In the genomic region with DNA sequence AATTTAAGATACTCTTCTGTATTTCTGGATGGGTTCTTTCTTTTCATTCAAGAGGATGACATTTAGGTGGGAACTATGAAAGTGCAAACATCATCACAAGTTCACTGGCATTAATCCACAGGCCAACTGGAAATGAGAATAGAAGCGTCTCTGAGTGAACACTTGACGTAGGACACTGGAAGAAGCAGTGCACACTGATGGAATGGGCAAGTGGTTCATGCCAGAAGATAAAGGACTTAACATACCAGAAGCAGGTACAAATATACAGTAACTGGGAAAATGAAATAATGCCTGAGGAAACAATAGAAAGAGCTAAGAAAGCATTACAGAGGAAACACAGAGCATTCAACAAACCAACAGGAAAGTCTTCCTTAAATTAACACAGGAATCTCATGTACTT, we compare ENCODE assay signal across 23 cellular contexts.
DNase-seq lines count a peak whose midpoint lies in the region; ATAC-seq and TF ChIP-seq lines count a peak whose summit lies in the region.
"Had no signal": no experiment of that assay in that cellular context is flagged by ENCODE, and none has a peak within 500 bp of the region (broad histone marks: within the 10 kb centered on the region; RNA-seq: fewer than 3 reads in every experiment).

No MANE protein-coding gene starts in this region.

- H3K27ac Mint-ChIP-seq in stimulated activated naive CD8-positive, alpha-beta T cell treated with anti-CD3 and anti-CD28 coated beads, Interleukin-15, Interleukin-2, amounts not matched to agents 100 ng/mL and 50 ng/mL, for 24 hours: peak overlapping the region; percentile 49
- peak overlapping the region in 1 of 2 donors; percentile 58 for H3K27ac Mint-ChIP-seq in stimulated activated naive CD8-positive, alpha-beta T cell treated with anti-CD3 and anti-CD28 coated beads, Interleukin-15, amount 100 ng/mL, for 72 hours
- H3K27ac Mint-ChIP-seq in activated naive CD8-positive, alpha-beta T cell treated with anti-CD3 and anti-CD28 coated beads for 36 hours: peak overlapping the region; percentile 1
- peak overlapping the region; percentile 21 for H3K27ac Mint-ChIP-seq in stimulated activated effector memory CD8-positive, alpha-beta T cell treated with anti-CD3 and anti-CD28 coated beads, Interleukin-12 subunit alpha, Interleukin-12 subunit beta, amount 100 ng/mL, for 72 hours
- H3K27ac Mint-ChIP-seq: dendritic cell treated with granulocyte-macrophage colony-stimulating factor and Interleukin-4, amounts not matched to agents 40 ng/mL and 50 ng/mL, for 4 days; nephron progenitor cell; type B pancreatic cell had no signal

- DNase-seq in stimulated activated naive CD8-positive, alpha-beta T cell treated with anti-CD3 and anti-CD28 coated beads, Interleukin-15, amount 100 ng/mL, for 72 hours: no peak
- DNase-seq in activated naive CD8-positive, alpha-beta T cell treated with anti-CD3 and anti-CD28 coated beads for 36 hours: no peak
- peak; percentile 54 for DNase-seq in glomerular endothelial cell (ENCODE audit: extremely low read depth, low read depth, low spot score)
- no peak for DNase-seq in stimulated activated effector memory CD8-positive, alpha-beta T cell treated with anti-CD3 and anti-CD28 coated beads, Interleukin-12 subunit alpha, Interleukin-12 subunit beta, amount 100 ng/mL, for 72 hours (ENCODE audit: low spot score in 2 of 2)
- no peak for DNase-seq in iPS-NIHi7 (ENCODE audit: extremely low spot score)
- no peak for DNase-seq in foreskin fibroblast
- no peak for DNase-seq in posterior vena cava (ENCODE audit: low spot score)
- DNase-seq: activated CD4-positive, alpha-beta T cell treated with anti-CD3 and anti-CD28 coated beads, Interleukin-2, amount 50 U/mL, for 48 hours; activated gamma-delta T cell; caudate nucleus; immature natural killer cell; left ventricle myocardium inferior; NCI-H2081; NCI-H82; nephron progenitor cell; sigmoid colon; stimulated activated CD8-positive, alpha-beta memory T cell treated with anti-CD3 and anti-CD28 coated beads, Interleukin-4, amount 100 ng/mL, for 48 hours; T1000 had no signal

- H3K4me3 Mint-ChIP-seq in stimulated activated naive CD8-positive, alpha-beta T cell treated with anti-CD3 and anti-CD28 coated beads, Interleukin-15, Interleukin-2, amounts not matched to agents 100 ng/mL and 50 ng/mL, for 24 hours: no peak overlapping the region
- H3K4me3 Mint-ChIP-seq in stimulated activated naive CD8-positive, alpha-beta T cell treated with anti-CD3 and anti-CD28 coated beads, Interleukin-15, amount 100 ng/mL, for 72 hours: no peak overlapping the region
- no peak overlapping the region for H3K4me3 Mint-ChIP-seq in activated naive CD8-positive, alpha-beta T cell treated with anti-CD3 and anti-CD28 coated beads for 36 hours
- H3K4me3 Mint-ChIP-seq in stimulated activated effector memory CD8-positive, alpha-beta T cell treated with anti-CD3 and anti-CD28 coated beads, Interleukin-12 subunit alpha, Interleukin-12 subunit beta, amount 100 ng/mL, for 72 hours: no peak overlapping the region
- H3K4me3 Mint-ChIP-seq: dendritic cell treated with granulocyte-macrophage colony-stimulating factor and Interleukin-4, amounts not matched to agents 40 ng/mL and 50 ng/mL, for 4 days; immature natural killer cell; nephron progenitor cell; type B pancreatic cell had no signal

- H3K36me3 Mint-ChIP-seq in stimulated activated naive CD8-positive, alpha-beta T cell treated with anti-CD3 and anti-CD28 coated beads, Interleukin-15, Interleukin-2, amounts not matched to agents 100 ng/mL and 50 ng/mL, for 24 hours (ENCODE audit: low read depth): peaks cover 85% of the 10 kb centered on the region
- peaks cover 57% of the 10 kb centered on the region for H3K36me3 Mint-ChIP-seq in activated naive CD8-positive, alpha-beta T cell treated with anti-CD3 and anti-CD28 coated beads for 36 hours
- H3K36me3 Mint-ChIP-seq in stimulated activated effector memory CD8-positive, alpha-beta T cell treated with anti-CD3 and anti-CD28 coated beads, Interleukin-12 subunit alpha, Interleukin-12 subunit beta, amount 100 ng/mL, for 72 hours: peaks cover 100% of the 10 kb centered on the region

- intact Hi-C loops in posterior vena cava (cut with DNase I): no loop called here

- no peaks in the 10 kb centered on the region for H3K4me1 Mint-ChIP-seq in stimulated activated naive CD8-positive, alpha-beta T cell treated with anti-CD3 and anti-CD28 coated beads, Interleukin-15, Interleukin-2, amounts not matched to agents 100 ng/mL and 50 ng/mL, for 24 hours (ENCODE audit: low read depth)
- H3K4me1 Mint-ChIP-seq in stimulated activated naive CD8-positive, alpha-beta T cell treated with anti-CD3 and anti-CD28 coated beads, Interleukin-15, amount 100 ng/mL, for 72 hours: no peaks in the 10 kb centered on the region
- H3K4me1 Mint-ChIP-seq in activated naive CD8-positive, alpha-beta T cell treated with anti-CD3 and anti-CD28 coated beads for 36 hours: peaks cover 1% of the 10 kb centered on the region
- no peaks in the 10 kb centered on the region for H3K4me1 Mint-ChIP-seq in stimulated activated effector memory CD8-positive, alpha-beta T cell treated with anti-CD3 and anti-CD28 coated beads, Interleukin-12 subunit alpha, Interleukin-12 subunit beta, amount 100 ng/mL, for 72 hours
- H3K4me1 Mint-ChIP-seq: immature natural killer cell, nephron progenitor cell had no signal

- no peak for ATAC-seq in stimulated activated naive CD8-positive, alpha-beta T cell treated with anti-CD3 and anti-CD28 coated beads, Interleukin-15, amount 100 ng/mL, for 72 hours
- no peak for ATAC-seq in stimulated activated effector memory CD8-positive, alpha-beta T cell treated with anti-CD3 and anti-CD28 coated beads, Interleukin-12 subunit alpha, Interleukin-12 subunit beta, amount 100 ng/mL, for 72 hours

- H3K27me3 Mint-ChIP-seq in stimulated activated naive CD8-positive, alpha-beta T cell treated with anti-CD3 and anti-CD28 coated beads, Interleukin-15, Interleukin-2, amounts not matched to agents 100 ng/mL and 50 ng/mL, for 24 hours: no peaks in the 10 kb centered on the region
- H3K27me3 Mint-ChIP-seq in stimulated activated naive CD8-positive, alpha-beta T cell treated with anti-CD3 and anti-CD28 coated beads, Interleukin-15, amount 100 ng/mL, for 72 hours: no peaks in the 10 kb centered on the region
- no peaks in the 10 kb centered on the region for H3K27me3 Mint-ChIP-seq in activated naive CD8-positive, alpha-beta T cell treated with anti-CD3 and anti-CD28 coated beads for 36 hours
- H3K27me3 Mint-ChIP-seq: dendritic cell treated with granulocyte-macrophage colony-stimulating factor and Interleukin-4, amounts not matched to agents 40 ng/mL and 50 ng/mL, for 4 days; type B pancreatic cell had no signal

- no peak overlapping the region for H3K4me3 ChIP-seq in foreskin fibroblast (ENCODE audit: low read depth in 1 of 2, low read length in 2 of 2)
- H3K4me3 ChIP-seq: hepatocyte, left ventricle myocardium inferior, MG63, sigmoid colon had no signal

- H3K9me3 Mint-ChIP-seq in stimulated activated naive CD8-positive, alpha-beta T cell treated with anti-CD3 and anti-CD28 coated beads, Interleukin-15, Interleukin-2, amounts not matched to agents 100 ng/mL and 50 ng/mL, for 24 hours: peaks cover 8% of the 10 kb centered on the region
- peaks cover 4 to 7% of the 10 kb centered on the region in 2 donors for H3K9me3 Mint-ChIP-seq in stimulated activated naive CD8-positive, alpha-beta T cell treated with anti-CD3 and anti-CD28 coated beads, Interleukin-15, amount 100 ng/mL, for 72 hours
- H3K9me3 Mint-ChIP-seq in activated naive CD8-positive, alpha-beta T cell treated with anti-CD3 and anti-CD28 coated beads for 36 hours: peaks cover 4% of the 10 kb centered on the region
- no peaks in the 10 kb centered on the region for H3K9me3 Mint-ChIP-seq in stimulated activated effector memory CD8-positive, alpha-beta T cell treated with anti-CD3 and anti-CD28 coated beads, Interleukin-12 subunit alpha, Interleukin-12 subunit beta, amount 100 ng/mL, for 72 hours
- H3K9me3 Mint-ChIP-seq: dendritic cell treated with granulocyte-macrophage colony-stimulating factor and Interleukin-4, amounts not matched to agents 40 ng/mL and 50 ng/mL, for 4 days; nephron progenitor cell; type B pancreatic cell had no signal

- no peak for TF ChIP-seq CTCF in foreskin fibroblast (IDR thresholded peaks at IDR 0.05; ENCODE audit: low read depth, low read length)
